In genomic region chr9:128733256-128733655, GRCh38 we compare ENCODE assay signal across 1 cellular context.
TF ChIP-seq lines count a peak whose summit lies in the region.

No MANE protein-coding gene starts in this region.

TF ChIP-seq in HepG2, 621 proteins besides CTCF, POLR2A, EP300 and RAD21 (continued from another document and continues in another):
- no peak for TF ChIP-seq FOXO4 (CRISPR knock-in tag; conservative IDR thresholded peaks at IDR 0.05)
- TF ChIP-seq ZNF567 (CRISPR knock-in tag; IDR thresholded peaks at IDR 0.05; ENCODE audit: borderline replicate concordance), result no peak
- TF ChIP-seq ELF3 (CRISPR knock-in tag; IDR thresholded peaks at IDR 0.05), result peak; percentile 79
- TF ChIP-seq RNF2 (conservative IDR thresholded peaks at IDR 0.05; ENCODE audit: low read depth), result no peak
- peak; percentile 66; the same call in 1 of the 2 replicates for TF ChIP-seq ZGPAT (CRISPR knock-in tag; IDR thresholded peaks at IDR 0.05)
- TF ChIP-seq DZIP1 (CRISPR knock-in tag; IDR thresholded peaks at IDR 0.05), result no peak
- no peak for TF ChIP-seq TBP (CRISPR knock-in tag; IDR thresholded peaks at IDR 0.05)
- no peak for TF ChIP-seq ZNF430 (CRISPR knock-in tag; IDR thresholded peaks at IDR 0.05)
- no peak for TF ChIP-seq ZNF205 (CRISPR knock-in tag; IDR thresholded peaks at IDR 0.05)
- no peak for TF ChIP-seq ZMYM2 (CRISPR knock-in tag; IDR thresholded peaks at IDR 0.05)
- TF ChIP-seq GLI4 (CRISPR knock-in tag; IDR thresholded peaks at IDR 0.05; ENCODE audit: borderline replicate concordance), result no peak
- no peak for TF ChIP-seq ZNF530 (CRISPR knock-in tag; IDR thresholded peaks at IDR 0.05; ENCODE audit: low read depth)
- TF ChIP-seq, protein P1, sequence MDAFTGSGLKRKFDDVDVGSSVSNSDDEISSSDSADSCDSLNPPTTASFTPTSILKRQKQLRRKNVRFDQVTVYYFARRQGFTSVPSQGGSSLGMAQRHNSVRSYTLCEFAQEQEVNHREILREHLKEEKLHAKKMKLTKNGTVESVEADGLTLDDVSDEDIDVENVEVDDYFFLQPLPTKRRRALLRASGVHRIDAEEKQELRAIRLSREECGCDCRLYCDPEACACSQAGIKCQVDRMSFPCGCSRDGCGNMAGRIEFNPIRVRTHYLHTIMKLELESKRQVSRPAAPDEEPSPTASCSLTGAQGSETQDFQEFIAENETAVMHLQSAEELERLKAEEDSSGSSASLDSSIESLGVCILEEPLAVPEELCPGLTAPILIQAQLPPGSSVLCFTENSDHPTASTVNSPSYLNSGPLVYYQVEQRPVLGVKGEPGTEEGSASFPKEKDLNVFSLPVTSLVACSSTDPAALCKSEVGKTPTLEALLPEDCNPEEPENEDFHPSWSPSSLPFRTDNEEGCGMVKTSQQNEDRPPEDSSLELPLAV (CRISPR knock-in tag; conservative IDR thresholded peaks at IDR 0.05; ENCODE audit: low read depth), result no peak
- TF ChIP-seq, protein P2, sequence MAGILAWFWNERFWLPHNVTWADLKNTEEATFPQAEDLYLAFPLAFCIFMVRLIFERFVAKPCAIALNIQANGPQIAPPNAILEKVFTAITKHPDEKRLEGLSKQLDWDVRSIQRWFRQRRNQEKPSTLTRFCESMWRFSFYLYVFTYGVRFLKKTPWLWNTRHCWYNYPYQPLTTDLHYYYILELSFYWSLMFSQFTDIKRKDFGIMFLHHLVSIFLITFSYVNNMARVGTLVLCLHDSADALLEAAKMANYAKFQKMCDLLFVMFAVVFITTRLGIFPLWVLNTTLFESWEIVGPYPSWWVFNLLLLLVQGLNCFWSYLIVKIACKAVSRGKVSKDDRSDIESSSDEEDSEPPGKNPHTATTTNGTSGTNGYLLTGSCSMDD (CRISPR knock-in tag; IDR thresholded peaks at IDR 0.05), result no peak
- TF ChIP-seq ZNF543 (CRISPR knock-in tag; IDR thresholded peaks at IDR 0.05), result no peak
- no peak for TF ChIP-seq ZBTB44 (CRISPR knock-in tag; IDR thresholded peaks at IDR 0.05)
- no peak for TF ChIP-seq PRDM4 (CRISPR knock-in tag; IDR thresholded peaks at IDR 0.05; ENCODE audit: borderline replicate concordance)
- no peak for TF ChIP-seq SRSF9 (IDR thresholded peaks at IDR 0.05; ENCODE audit: borderline replicate concordance, insufficient read depth, low read depth, low read length, poor library complexity, severe bottlenecking)
- no peak for TF ChIP-seq RFX1 (IDR thresholded peaks at IDR 0.05)
- no peak for TF ChIP-seq IRF9 (CRISPR knock-in tag; IDR thresholded peaks at IDR 0.05; ENCODE audit: borderline replicate concordance)
- no peak for TF ChIP-seq RBM39 (IDR thresholded peaks at IDR 0.05; ENCODE audit: low read depth, low read length, poor library complexity, severe bottlenecking)
- peak; percentile 38; the same call in 1 of the 2 replicates for TF ChIP-seq FOSL2 (CRISPR knock-in tag; IDR thresholded peaks at IDR 0.05)
- no peak for TF ChIP-seq TCF7 (IDR thresholded peaks at IDR 0.05; ENCODE audit: low read depth)
- no peak for TF ChIP-seq ZSCAN25 (CRISPR knock-in tag; IDR thresholded peaks at IDR 0.05)
- no peak for TF ChIP-seq ATF7 (IDR thresholded peaks at IDR 0.05)
- TF ChIP-seq ATF7 (CRISPR knock-in tag; IDR thresholded peaks at IDR 0.05), result no peak
- TF ChIP-seq ZNF724P (CRISPR knock-in tag; IDR thresholded peaks at IDR 0.05; ENCODE audit: borderline replicate concordance), result no peak
- no peak for TF ChIP-seq ZBTB39 (CRISPR knock-in tag; IDR thresholded peaks at IDR 0.05)
- TF ChIP-seq ZNF75D (CRISPR knock-in tag; IDR thresholded peaks at IDR 0.05; ENCODE audit: borderline replicate concordance), result no peak
- TF ChIP-seq CCAR2 (optimal IDR thresholded peaks at IDR 0.05; ENCODE audit: low read depth, low read length), result no peak
- TF ChIP-seq ZNF83 (CRISPR knock-in tag; IDR thresholded peaks at IDR 0.05; ENCODE audit: borderline replicate concordance), result no peak
- TF ChIP-seq ZBTB46 (CRISPR knock-in tag; IDR thresholded peaks at IDR 0.05; ENCODE audit: borderline replicate concordance), result no peak
- TF ChIP-seq ZKSCAN5 (CRISPR knock-in tag; IDR thresholded peaks at IDR 0.05), result no peak
- TF ChIP-seq, protein P3, sequence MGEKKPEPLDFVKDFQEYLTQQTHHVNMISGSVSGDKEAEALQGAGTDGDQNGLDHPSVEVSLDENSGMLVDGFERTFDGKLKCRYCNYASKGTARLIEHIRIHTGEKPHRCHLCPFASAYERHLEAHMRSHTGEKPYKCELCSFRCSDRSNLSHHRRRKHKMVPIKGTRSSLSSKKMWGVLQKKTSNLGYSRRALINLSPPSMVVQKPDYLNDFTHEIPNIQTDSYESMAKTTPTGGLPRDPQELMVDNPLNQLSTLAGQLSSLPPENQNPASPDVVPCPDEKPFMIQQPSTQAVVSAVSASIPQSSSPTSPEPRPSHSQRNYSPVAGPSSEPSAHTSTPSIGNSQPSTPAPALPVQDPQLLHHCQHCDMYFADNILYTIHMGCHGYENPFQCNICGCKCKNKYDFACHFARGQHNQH (CRISPR knock-in tag; IDR thresholded peaks at IDR 0.05), result 0 out of 2 replicates have a peak, but pooled peaks have one; percentile 51
- TF ChIP-seq LBX2 (CRISPR knock-in tag; IDR thresholded peaks at IDR 0.05; ENCODE audit: borderline replicate concordance), result no peak
- no peak for TF ChIP-seq TERF1 (CRISPR knock-in tag; IDR thresholded peaks at IDR 0.05)
- no peak for TF ChIP-seq ZNF674 (CRISPR knock-in tag; IDR thresholded peaks at IDR 0.05; ENCODE audit: low read depth)
